1 cellular context compared by ENCODE assay signal in the genomic region with DNA sequence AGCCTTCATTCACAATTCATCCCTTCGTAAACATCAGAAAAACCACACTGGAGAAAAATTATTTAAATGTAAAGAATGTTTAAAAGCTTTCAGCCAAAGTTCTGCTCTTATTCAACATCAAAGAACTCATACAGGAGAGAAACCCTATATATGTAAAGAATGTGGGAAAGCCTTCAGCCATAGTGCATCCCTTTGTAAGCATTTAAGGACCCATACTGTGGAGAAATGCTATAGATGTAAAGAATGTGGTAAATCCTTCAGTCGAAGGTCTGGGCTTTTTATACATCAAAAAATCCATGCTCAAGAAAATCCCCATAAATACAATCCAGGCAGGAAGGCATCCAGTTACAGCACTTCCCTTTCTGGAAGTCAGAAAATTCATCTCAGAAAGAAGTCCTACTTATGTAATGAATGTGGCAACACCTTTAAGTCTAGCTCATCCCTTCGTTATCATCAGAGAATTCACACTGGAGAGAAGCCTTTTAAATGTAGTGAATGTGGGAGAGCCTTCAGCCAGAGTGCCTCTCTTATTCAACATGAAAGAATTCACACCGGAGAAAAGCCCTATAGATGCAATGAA. TPM values are rescaled to one million over a fixed set of nuclear protein-coding genes. Genes with fewer than 3 reads are reported as not detected.
"Had no signal": no experiment of that assay in that cellular context is flagged by ENCODE, and none has a peak within 500 bp of the region (broad histone marks: within the 10 kb centered on the region; RNA-seq: fewer than 3 reads in every experiment).

No MANE protein-coding gene starts in this region.

RNA-seq across cellular contexts. Expression of gene ZNF454, which starts 57.8 kb away (rescaled TPM):
- polyA plus RNA-seq: naive thymus-derived CD4-positive, alpha-beta T cell had no signal
